9 cellular contexts compared by ENCODE assay signal in the genomic region with DNA sequence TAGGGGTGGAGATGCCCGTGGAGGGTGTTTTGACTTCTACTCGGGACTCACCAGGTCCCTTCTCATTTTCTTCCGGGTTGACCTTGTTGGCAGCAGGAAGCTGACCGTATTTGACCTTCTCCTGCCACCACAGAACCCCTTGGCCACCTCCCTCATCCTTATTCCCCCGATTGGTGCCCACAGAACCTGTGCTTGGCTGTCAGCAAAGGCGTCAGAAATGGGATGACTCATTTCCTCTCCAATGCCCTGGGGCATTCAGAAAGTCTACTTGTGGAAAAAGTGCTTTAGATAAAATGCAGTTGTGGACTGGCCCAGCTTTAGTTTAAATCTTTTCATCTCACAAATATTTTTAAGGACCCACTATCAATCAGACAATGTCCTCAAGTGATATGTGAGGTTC.
DNase-seq lines count a peak whose midpoint lies in the region; FAIRE-seq and TF ChIP-seq lines count a peak whose summit lies in the region.
"Had no signal": no experiment of that assay in that cellular context is flagged by ENCODE, and none has a peak within 500 bp of the region (broad histone marks: within the 10 kb centered on the region; RNA-seq: fewer than 3 reads in every experiment).

No MANE protein-coding gene starts in this region.

- H3K4me1 Mint-ChIP-seq in MCF 10A (ENCODE audit: insufficient read depth, unreplicated experiment) (peaks cover 20% of the 10 kb centered on the region), neural crest cell (peaks cover 23% of the 10 kb centered on the region)

- H3K27me3 Mint-ChIP-seq in MCF 10A (ENCODE audit: insufficient read depth, unreplicated experiment): no peaks in the 10 kb centered on the region
- no peaks in the 10 kb centered on the region for H3K27me3 Mint-ChIP-seq in neural crest cell (ENCODE audit: low read depth)

- peak overlapping the region; percentile 55 for H3K4me3 Mint-ChIP-seq in MCF 10A (ENCODE audit: unreplicated experiment)
- H3K4me3 Mint-ChIP-seq in neural crest cell: no peak overlapping the region

- POLR2A ChIA-PET in MCF 10A (lab: Yijun Ruan, JAX): interaction anchor here (0.8 to 1.4 kb wide), 4 partner anchors 21 to 268 kb away, joined by 3 to 4 read pairs (median 3); no protein-coding TSS in a partner anchor

- peaks cover 0 to 33% of the 10 kb centered on the region in 2 donors for H3K27me3 ChIP-seq in tibial artery

- peaks cover 0 to 4% (median 3%) of the 10 kb centered on the region in 3 donors for H3K9me3 ChIP-seq in tibial artery

- peak overlapping the region; percentile 98 for H3K27ac Mint-ChIP-seq in MCF 10A (ENCODE audit: low read depth, unreplicated experiment)
- H3K27ac Mint-ChIP-seq in neural crest cell (ENCODE audit: unreplicated experiment): peak overlapping the region; percentile 57

- peak overlapping the region in 1 of 2 donors; percentile 26 for H3K27ac ChIP-seq in tibial artery

- TF ChIP-seq CTCF in GM12865 (IDR thresholded peaks at IDR 0.05; ENCODE audit: insufficient read depth, low read depth, low read length, missing control alignments) (no peak), MCF 10A (IDR thresholded peaks at IDR 0.05; ENCODE audit: unreplicated experiment) (no peak), neural crest cell (conservative IDR thresholded peaks at IDR 0.05) (no peak), tibial artery (IDR thresholded peaks at IDR 0.05) (no peak)

- H3K36me3 ChIP-seq in tibial artery: no peaks in the 10 kb centered on the region

- CTCF ChIA-PET in MCF 10A (lab: Yijun Ruan, JAX): interaction anchor here (0.8 to 1.3 kb wide), 2 partner anchors 9 to 507 kb away, joined by 3 read pairs; no protein-coding TSS in a partner anchor

- H3K36me3 Mint-ChIP-seq in MCF 10A (ENCODE audit: insufficient read depth, unreplicated experiment): no peaks in the 10 kb centered on the region
- H3K36me3 Mint-ChIP-seq in neural crest cell (ENCODE audit: low read depth): no peaks in the 10 kb centered on the region

- peaks cover 0 to 25% (median 9%) of the 10 kb centered on the region in 4 donors for H3K4me1 ChIP-seq in tibial artery

- no peak overlapping the region for H3K4me3 ChIP-seq in GM12865 (ENCODE audit: low read depth, low read length)
- no peak overlapping the region for H3K4me3 ChIP-seq in tibial artery
- H3K4me3 ChIP-seq: skin epidermis had no signal

- TSS peak; percentile 92 for BruUV-seq in MCF 10A (replicated peaks; lab: Mats Ljungman, UMichigan)

- H3K9me3 Mint-ChIP-seq in MCF 10A (ENCODE audit: unreplicated experiment): no peaks in the 10 kb centered on the region
- peaks cover 5% of the 10 kb centered on the region for H3K9me3 Mint-ChIP-seq in neural crest cell

- DNase-seq in GM12865 (ENCODE audit: low read depth): peak; percentile 46
- DNase-seq in NCI-H226: peak; percentile 95
- peak; percentile 96 for DNase-seq in MCF 10A (ENCODE audit: unreplicated experiment)
- no peak for DNase-seq in neural crest cell (ENCODE audit: low read depth, low spot score)
- DNase-seq in GM12891 (ENCODE audit: insufficient read length, low spot score): no peak
- no peak for DNase-seq in retina
- DNase-seq in cerebellar cortex (ENCODE audit: low spot score): no peak
- no peak for DNase-seq in tibial artery

- TF ChIP-seq POLR2A in GM12891 (IDR thresholded peaks at IDR 0.05; ENCODE audit: low read depth, low read length): no peak

- FAIRE-seq in GM12891 (lab: Jason Lieb, UNC): no peak

- intact Hi-C loops in MCF 10A (cut with micrococcal nuclease) (no loop called here), tibial artery (cut with DNase I; ENCODE audit: low total_unique reads) (no loop called here)

TF ChIP-seq in GM12891, 5 proteins besides CTCF, POLR2A, EP300 and RAD21:
- TF ChIP-seq POLR2AphosphoS5 (IDR thresholded peaks at IDR 0.05; ENCODE audit: low read depth, low read length): no peak
- TF ChIP-seq SPI1 (IDR thresholded peaks at IDR 0.05; ENCODE audit: low read depth, low read length): no peak
- TF ChIP-seq POU2F2 (IDR thresholded peaks at IDR 0.05; ENCODE audit: low read depth, low read length): no peak
- no peak for TF ChIP-seq TAF1 (IDR thresholded peaks at IDR 0.05; ENCODE audit: low read depth, low read length)
- no peak for TF ChIP-seq PAX5 (IDR thresholded peaks at IDR 0.05; ENCODE audit: insufficient read depth, low read length, severe bottlenecking)
TF ChIP-seq in GM12891: peak in this region for 0.

Comparison
In these comparisons a context has a peak if more than half of its experiments do, and no peak if none do; other contexts are left out.
1. DNase-seq: peak in GM12865 (single experiment), NCI-H226 (single experiment) and MCF 10A (single experiment); none in neural crest cell (single experiment), GM12891 (single experiment), retina (single experiment), cerebellar cortex (single experiment) and tibial artery (0 of 2).